In the genomic region with DNA sequence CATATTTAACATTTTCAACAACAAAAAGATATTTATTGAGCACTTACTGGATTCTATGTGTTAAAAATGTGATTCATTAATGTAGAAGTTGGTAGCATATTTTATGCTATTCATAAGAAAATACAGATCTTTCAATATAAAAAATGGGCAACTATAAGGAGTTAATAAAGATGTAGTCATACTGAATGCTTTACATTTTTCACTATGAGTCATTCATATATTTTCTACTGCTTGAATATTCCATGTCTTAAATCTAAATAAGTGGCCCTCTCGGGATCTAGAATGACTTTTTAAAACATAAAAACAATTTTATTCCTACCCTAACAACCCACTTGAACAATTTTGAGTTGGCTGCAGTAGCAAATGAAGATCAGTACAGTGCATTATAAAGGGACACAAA, we compare ENCODE assay signal across 31 cellular contexts.
"Had no signal": no experiment of that assay in that cellular context is flagged by ENCODE, and none has a peak within 500 bp of the region (broad histone marks: within the 10 kb centered on the region; RNA-seq: fewer than 3 reads in every experiment).

No MANE protein-coding gene starts in this region.

- H3K36me3 ChIP-seq: SJSA1, WERI-Rb-1 had no signal

- ATAC-seq: activated CD8-positive, alpha-beta memory T cell treated with anti-CD3 and anti-CD28 coated beads, Interleukin-2, amount 10 ng/mL, durations not matched to agents 7 days and 5 days had no signal

- H3K4me1 ChIP-seq: SJSA1 had no signal

- H3K4me3 ChIP-seq: PC-9, SJSA1 had no signal

- FAIRE-seq: colon, RCC 7860 had no signal

- H3K9me3 ChIP-seq: SJSA1 had no signal

- H3K27ac ChIP-seq: PC-9, SJSA1, WERI-Rb-1 had no signal

- H2AFZ ChIP-seq: PC-9 had no signal

- H3K4me2 ChIP-seq: PC-9 had no signal

- DNase-seq: activated CD4-positive, alpha-beta memory T cell treated with anti-CD3 and anti-CD28 coated beads, Interleukin-2, amount 10 ng/mL, durations not matched to agents 7 days and 5 days; activated CD4-positive, alpha-beta T cell treated with anti-CD3 and anti-CD28 coated beads for 1 hour; activated CD4-positive, alpha-beta T cell treated with anti-CD3 and anti-CD28 coated beads for 48 hours; activated CD4-positive, CD25-positive, alpha-beta regulatory T cell; activated CD8-positive, alpha-beta memory T cell treated with anti-CD3 and anti-CD28 coated beads for 24 hours; activated CD8-positive, alpha-beta memory T cell treated with anti-CD3 and anti-CD28 coated beads, Interleukin-2, amount 10 ng/mL, durations not matched to agents 7 days and 5 days; activated CD8-positive, alpha-beta memory T cell treated with anti-CD3 and anti-CD28 coated beads, Interleukin-2, amount 50 U/mL, for 48 hours; activated effector memory CD4-positive, alpha-beta T cell treated with Interleukin-2 at 50 U/mL for 16 hours; activated naive CD4-positive, alpha-beta T cell; activated T-cell treated with anti-CD3 and anti-CD28 coated beads, Interleukin-2, amount 50 U/mL, for 48 hours; anterior cingulate cortex; central memory CD4-positive, alpha-beta T cell; NCI-H1092 treated with DMSO at 0.1 percent for 48 hours; NCI-H1417; NCI-H146; NCI-H187; NCI-H2029 treated with DMSO at 0.1 percent for 48 hours; NCI-H510A; NCI-H526; NCI-H748 treated with DMSO at 0.1 percent for 48 hours; NK-92 treated with Interleukin-12 subunit alpha and Interleukin-12 subunit beta, amount 100 ng/mL, for 24 hours; PC-9; SHP77; SW 1271; T-helper 1 cell; T-helper 2 cell; T-helper 9 cell; WERI-Rb-1 had no signal

- H3K27me3 ChIP-seq: SJSA1 had no signal
